Comparison of ENCODE assay signal across 1 cellular context in the genomic region with DNA sequence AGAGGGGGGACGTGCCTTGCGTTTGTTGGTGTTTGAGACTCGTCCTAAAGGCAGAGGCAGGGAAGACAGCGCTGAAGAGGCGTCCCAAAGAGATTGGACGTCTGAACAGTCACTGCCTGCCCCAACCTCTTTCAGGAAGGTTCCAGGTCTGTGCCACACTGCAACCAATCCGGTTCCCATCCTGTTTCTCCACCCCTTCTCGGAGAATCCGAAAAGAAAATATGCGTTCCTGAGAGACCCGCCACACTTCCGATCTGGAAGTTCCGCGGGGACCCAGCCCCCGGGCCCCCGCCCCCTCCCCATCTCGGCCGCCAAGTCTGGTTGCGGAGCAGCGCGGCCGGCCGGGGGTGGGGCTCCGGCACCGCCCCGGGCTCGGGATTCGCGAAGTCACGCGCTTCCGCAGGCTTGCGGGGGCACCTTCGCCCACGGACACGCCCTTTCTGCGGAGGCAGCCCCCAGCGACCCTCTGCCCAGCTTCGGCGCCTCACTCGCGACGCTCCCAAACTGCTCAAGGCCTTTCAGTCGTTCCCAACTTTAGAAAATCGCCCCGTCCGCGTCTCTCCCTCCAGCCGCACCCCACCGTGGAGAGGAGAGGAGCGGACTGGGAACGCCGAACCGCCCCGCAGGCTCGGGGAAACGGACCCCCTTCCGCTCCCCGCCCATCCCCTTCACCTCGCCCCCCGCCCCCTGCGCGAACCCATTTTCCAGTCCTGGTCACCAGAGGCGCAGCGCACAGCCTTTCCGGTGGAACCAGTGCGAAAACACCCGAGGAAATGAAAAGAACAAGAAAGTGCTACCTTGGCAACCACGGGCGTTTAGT.
TF ChIP-seq lines count a peak whose summit lies in the region.

No MANE protein-coding gene starts in this region.

TF ChIP-seq in GM23338, 12 proteins besides CTCF, POLR2A, EP300 and RAD21 (continued from another document):
- TF ChIP-seq EZH2 (IDR thresholded peaks at IDR 0.05; ENCODE audit: low read depth, unreplicated experiment) (no peak), JUNB (IDR thresholded peaks at IDR 0.05; ENCODE audit: unreplicated experiment) (no peak), POLR2AphosphoS5 (IDR thresholded peaks at IDR 0.05; ENCODE audit: low read depth) (no peak), ZNF114 (CRISPR knock-in tag; IDR thresholded peaks at IDR 0.05) (no peak), ETS1 (IDR thresholded peaks at IDR 0.05) (no peak), ZNF331 (CRISPR knock-in tag; IDR thresholded peaks at IDR 0.05; ENCODE audit: low read depth) (no peak), EZH2phosphoT487 (IDR thresholded peaks at IDR 0.05; ENCODE audit: unreplicated experiment) (no peak), CREB1 (CRISPR knock-in tag; IDR thresholded peaks at IDR 0.05; ENCODE audit: low read depth) (no peak), ZNF462 (CRISPR knock-in tag; IDR thresholded peaks at IDR 0.05) (no peak)
- TF ChIP-seq, protein P1, sequence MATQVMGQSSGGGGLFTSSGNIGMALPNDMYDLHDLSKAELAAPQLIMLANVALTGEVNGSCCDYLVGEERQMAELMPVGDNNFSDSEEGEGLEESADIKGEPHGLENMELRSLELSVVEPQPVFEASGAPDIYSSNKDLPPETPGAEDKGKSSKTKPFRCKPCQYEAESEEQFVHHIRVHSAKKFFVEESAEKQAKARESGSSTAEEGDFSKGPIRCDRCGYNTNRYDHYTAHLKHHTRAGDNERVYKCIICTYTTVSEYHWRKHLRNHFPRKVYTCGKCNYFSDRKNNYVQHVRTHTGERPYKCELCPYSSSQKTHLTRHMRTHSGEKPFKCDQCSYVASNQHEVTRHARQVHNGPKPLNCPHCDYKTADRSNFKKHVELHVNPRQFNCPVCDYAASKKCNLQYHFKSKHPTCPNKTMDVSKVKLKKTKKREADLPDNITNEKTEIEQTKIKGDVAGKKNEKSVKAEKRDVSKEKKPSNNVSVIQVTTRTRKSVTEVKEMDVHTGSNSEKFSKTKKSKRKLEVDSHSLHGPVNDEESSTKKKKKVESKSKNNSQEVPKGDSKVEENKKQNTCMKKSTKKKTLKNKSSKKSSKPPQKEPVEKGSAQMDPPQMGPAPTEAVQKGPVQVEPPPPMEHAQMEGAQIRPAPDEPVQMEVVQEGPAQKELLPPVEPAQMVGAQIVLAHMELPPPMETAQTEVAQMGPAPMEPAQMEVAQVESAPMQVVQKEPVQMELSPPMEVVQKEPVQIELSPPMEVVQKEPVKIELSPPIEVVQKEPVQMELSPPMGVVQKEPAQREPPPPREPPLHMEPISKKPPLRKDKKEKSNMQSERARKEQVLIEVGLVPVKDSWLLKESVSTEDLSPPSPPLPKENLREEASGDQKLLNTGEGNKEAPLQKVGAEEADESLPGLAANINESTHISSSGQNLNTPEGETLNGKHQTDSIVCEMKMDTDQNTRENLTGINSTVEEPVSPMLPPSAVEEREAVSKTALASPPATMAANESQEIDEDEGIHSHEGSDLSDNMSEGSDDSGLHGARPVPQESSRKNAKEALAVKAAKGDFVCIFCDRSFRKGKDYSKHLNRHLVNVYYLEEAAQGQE (IDR thresholded peaks at IDR 0.05; ENCODE audit: unreplicated experiment), result no peak
TF ChIP-seq in GM23338: peak in this region for 0.
